In genomic region chr5:76556511-76557221, GRCh38 we compare ENCODE assay signal across 12 cellular contexts.
DNase-seq lines count a peak whose midpoint lies in the region; ATAC-seq and TF ChIP-seq lines count a peak whose summit lies in the region.
"Had no signal": no experiment of that assay in that cellular context is flagged by ENCODE, and none has a peak within 500 bp of the region (broad histone marks: within the 10 kb centered on the region; RNA-seq: fewer than 3 reads in every experiment).

No MANE protein-coding gene starts in this region.

- in situ Hi-C loops in GM13977 (cut with MboI; ENCODE audit: low pct_unique_long_range_greater_than_20kb, low sequenced_read_pairs, unreplicated experiment): no loop called here

- H2AFZ ChIP-seq in mesenchymal stem cell (ENCODE audit: low read depth, low read length): no peak overlapping the region

- no peak overlapping the region for H3K4ac ChIP-seq in mesenchymal stem cell (ENCODE audit: low read depth in 1 of 2, low read length in 2 of 2)

- no peak overlapping the region for H4K8ac ChIP-seq in mesenchymal stem cell (ENCODE audit: low read length)

- H4K91ac ChIP-seq in mesenchymal stem cell (ENCODE audit: low read length): no peak overlapping the region

- H3K4me2 ChIP-seq in mesenchymal stem cell (ENCODE audit: low read length, poor library complexity, severe bottlenecking): no peak overlapping the region

- H3K23ac ChIP-seq in mesenchymal stem cell (ENCODE audit: low read length in 2 of 2): no peak overlapping the region

- no peak overlapping the region for H2AK5ac ChIP-seq in mesenchymal stem cell (ENCODE audit: low read length, severe bottlenecking)

- H2BK5ac ChIP-seq in mesenchymal stem cell (ENCODE audit: low read depth, low read length, poor library complexity, severe bottlenecking): no peak overlapping the region

- no peak overlapping the region for H2BK120ac ChIP-seq in mesenchymal stem cell (ENCODE audit: low read depth, low read length)

- 92% methylated on average over 4 of the region's 4 CpGs for WGBS in mesenchymal stem cell

- H3K14ac ChIP-seq in mesenchymal stem cell (ENCODE audit: low read length in 2 of 2): no peak overlapping the region

- DNase-seq in GM13977 (ENCODE audit: low spot score): peak; percentile 75
- DNase-seq in central memory CD8-positive, alpha-beta T cell (ENCODE audit: low spot score in 2 of 2): no peak
- DNase-seq in HK-2 (ENCODE audit: unreplicated experiment): no peak
- DNase-seq in mesenchymal stem cell: no peak
- DNase-seq in OCI-M2 (lab: John Stamatoyannopoulos, UW; ENCODE audit: unreplicated experiment): no peak
- no peak for DNase-seq in NCI-H526 treated with DMSO at 0.1 percent for 48 hours (lab: John Stamatoyannopoulos, UW)
- DNase-seq: GDM1; MV-4-11; ovary; stimulated activated naive CD4-positive, alpha-beta T cell had no signal

- TF ChIP-seq CTCF in GM13977 (IDR thresholded peaks at IDR 0.05; ENCODE audit: extremely low read depth, insufficient read depth, missing control alignments): no peak

- H3K9me3 Mint-ChIP-seq in central memory CD8-positive, alpha-beta T cell: no peaks in the 10 kb centered on the region

- no peaks in the 10 kb centered on the region for H3K27me3 Mint-ChIP-seq in central memory CD8-positive, alpha-beta T cell

- H3K36me3 Mint-ChIP-seq in central memory CD8-positive, alpha-beta T cell (ENCODE audit: insufficient read depth): peaks cover 14% of the 10 kb centered on the region

- H3K9me3 ChIP-seq in mesenchymal stem cell (ENCODE audit: control insufficient read depth, low read length): no peaks in the 10 kb centered on the region
- H3K9me3 ChIP-seq: ovary had no signal

- no peak overlapping the region for H2BK15ac ChIP-seq in mesenchymal stem cell (ENCODE audit: low read depth, poor library complexity, severe bottlenecking)

- no peak overlapping the region for H3K27ac ChIP-seq in mesenchymal stem cell (ENCODE audit: low read length, poor library complexity, severe bottlenecking)
- H3K27ac ChIP-seq: ovary had no signal

- peak overlapping the region; percentile 32 for H3K27ac Mint-ChIP-seq in central memory CD8-positive, alpha-beta T cell (ENCODE audit: low read depth)

- H3K18ac ChIP-seq in mesenchymal stem cell (ENCODE audit: low read depth in 1 of 2, low read length in 2 of 2): no peak overlapping the region

- H3K4me1 Mint-ChIP-seq in central memory CD8-positive, alpha-beta T cell: peaks cover 72% of the 10 kb centered on the region

- H3K4me1 ChIP-seq in mesenchymal stem cell (ENCODE audit: control insufficient read depth, insufficient read depth, low read depth, low read length): no peaks in the 10 kb centered on the region

- ATAC-seq in GM19397 (IDR thresholded peaks at IDR 0.05; ENCODE audit: unreplicated experiment) (peak; percentile 74), HG03060 (IDR thresholded peaks at IDR 0.05; ENCODE audit: low read depth, unreplicated experiment) (peak; percentile 93)
- ATAC-seq in central memory CD8-positive, alpha-beta T cell (replicated peaks; ENCODE audit: extremely low read depth, poor library complexity, severe bottlenecking): peak; percentile 50

- no peak overlapping the region for H3K9ac ChIP-seq in mesenchymal stem cell (ENCODE audit: low read length)

- H2BK12ac ChIP-seq in mesenchymal stem cell (ENCODE audit: low read length in 2 of 2): no peak overlapping the region

- peaks cover 0 to 14% of the 10 kb centered on the region in 2 experiments for H3K27me3 ChIP-seq in mesenchymal stem cell (ENCODE audit: control insufficient read depth in 1 of 2, insufficient read depth in 1 of 2, low read length in 2 of 2)
- H3K27me3 ChIP-seq: ovary had no signal

- H3K79me1 ChIP-seq in mesenchymal stem cell (replicated peaks; ENCODE audit: low read length, poor library complexity, severe bottlenecking): no peaks in the 10 kb centered on the region

- H3K4me3 Mint-ChIP-seq in central memory CD8-positive, alpha-beta T cell: no peak overlapping the region

- H3K4me3 ChIP-seq in mesenchymal stem cell (ENCODE audit: insufficient read depth in 1 of 2, low read depth in 1 of 2, low read length in 2 of 2): no peak overlapping the region
- H3K4me3 ChIP-seq: ovary had no signal

- no peaks in the 10 kb centered on the region for H3K36me3 ChIP-seq in mesenchymal stem cell (ENCODE audit: control insufficient read depth in 1 of 2, insufficient read depth in 2 of 2, low read depth in 1 of 2, low read length in 2 of 2)
- H3K36me3 ChIP-seq: ovary had no signal
